Comparison of ENCODE assay signal across 1 cellular context in the genomic region with DNA sequence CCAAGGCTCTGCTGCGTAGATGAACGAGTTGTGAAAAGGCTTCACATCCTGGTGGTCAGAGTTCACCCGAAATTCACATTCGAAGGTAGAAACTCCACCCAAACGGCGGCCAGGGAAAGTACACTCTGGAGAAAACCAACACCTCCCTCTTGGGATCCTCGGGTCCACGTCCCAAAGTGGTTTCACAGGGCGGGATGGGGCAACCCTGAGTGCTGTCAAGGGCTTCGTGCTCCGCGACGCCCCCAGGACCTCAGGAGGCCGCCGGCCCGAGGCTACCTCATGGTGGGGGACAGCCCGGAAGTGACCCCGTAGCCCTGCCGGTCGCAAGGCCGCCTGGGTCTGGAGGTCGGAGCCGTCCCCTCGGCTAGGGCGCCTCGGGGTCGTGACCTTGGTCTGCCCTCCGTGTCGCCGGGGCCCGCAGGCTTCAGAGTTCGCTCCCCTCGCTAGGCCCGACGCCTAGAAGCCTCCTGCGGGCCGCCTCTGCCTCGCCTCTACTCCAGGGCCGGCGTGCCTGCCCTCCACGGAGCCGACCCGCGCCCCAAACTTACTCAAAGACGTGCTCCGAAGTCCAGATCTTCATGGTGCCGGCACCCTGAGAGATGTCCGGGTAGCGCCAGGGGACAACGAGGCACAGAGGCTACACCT.
TF ChIP-seq lines count a peak whose summit lies in the region.

A gene (minus strand): TSS at position 636 of the 645 bp plus-strand sequence. CDS start 56 bp downstream, at position 580.

TF ChIP-seq in HEK293, 187 proteins besides CTCF, POLR2A, EP300 and RAD21 (continued from another document):
- TF ChIP-seq ZFP69B (tag by site-specific recombination; IDR thresholded peaks at IDR 0.05) (no peak), ZBTB20 (tag by site-specific recombination; IDR thresholded peaks at IDR 0.05) (no peak), ZXDB (tag by site-specific recombination; IDR thresholded peaks at IDR 0.05) (peak; percentile 80), PRDM1 (tag by site-specific recombination; IDR thresholded peaks at IDR 0.05) (peak; percentile 47), ZNF571 (tag by site-specific recombination; IDR thresholded peaks at IDR 0.05) (no peak), ZNF555 (tag by site-specific recombination; conservative IDR thresholded peaks at IDR 0.05) (no peak), IKZF3 (tag by site-specific recombination; IDR thresholded peaks at IDR 0.05) (no peak), ZNF19 (tag by site-specific recombination; IDR thresholded peaks at IDR 0.05; ENCODE audit: low read depth) (no peak)
- TF ChIP-seq, protein P1, sequence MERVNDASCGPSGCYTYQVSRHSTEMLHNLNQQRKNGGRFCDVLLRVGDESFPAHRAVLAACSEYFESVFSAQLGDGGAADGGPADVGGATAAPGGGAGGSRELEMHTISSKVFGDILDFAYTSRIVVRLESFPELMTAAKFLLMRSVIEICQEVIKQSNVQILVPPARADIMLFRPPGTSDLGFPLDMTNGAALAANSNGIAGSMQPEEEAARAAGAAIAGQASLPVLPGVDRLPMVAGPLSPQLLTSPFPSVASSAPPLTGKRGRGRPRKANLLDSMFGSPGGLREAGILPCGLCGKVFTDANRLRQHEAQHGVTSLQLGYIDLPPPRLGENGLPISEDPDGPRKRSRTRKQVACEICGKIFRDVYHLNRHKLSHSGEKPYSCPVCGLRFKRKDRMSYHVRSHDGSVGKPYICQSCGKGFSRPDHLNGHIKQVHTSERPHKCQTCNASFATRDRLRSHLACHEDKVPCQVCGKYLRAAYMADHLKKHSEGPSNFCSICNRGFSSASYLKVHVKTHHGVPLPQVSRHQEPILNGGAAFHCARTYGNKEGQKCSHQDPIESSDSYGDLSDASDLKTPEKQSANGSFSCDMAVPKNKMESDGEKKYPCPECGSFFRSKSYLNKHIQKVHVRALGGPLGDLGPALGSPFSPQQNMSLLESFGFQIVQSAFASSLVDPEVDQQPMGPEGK (tag by site-specific recombination; IDR thresholded peaks at IDR 0.05), result peak; percentile 66
TF ChIP-seq in HEK293: peak in this region for 35.
